Comparison of ENCODE assay signal across 18 cellular contexts in genomic region chr2:693606-694005, GRCh38. TPM values are rescaled to one million over a fixed set of nuclear protein-coding genes. Genes with fewer than 3 reads are reported as not detected.
A peak's percentile ranks its signal among the peaks of the same experiment; 100 is the strongest.
DNase-seq lines count a peak whose midpoint lies in the region; ATAC-seq and TF ChIP-seq lines count a peak whose summit lies in the region.
"Had no signal": no experiment of that assay in that cellular context is flagged by ENCODE, and none has a peak within 500 bp of the region (broad histone marks: within the 10 kb centered on the region; RNA-seq: fewer than 3 reads in every experiment).

No MANE protein-coding gene starts in this region.

- CTCF ChIA-PET in IMR-90 (lab: Yijun Ruan, JAX): no interaction called here

- no peak overlapping the region for H2BK120ac ChIP-seq in IMR-90 (ENCODE audit: low read depth, low read length)

- H3K36me3 ChIP-seq in BLaER1: no peaks in the 10 kb centered on the region
- H3K36me3 ChIP-seq in IMR-90 (ENCODE audit: control insufficient read depth, insufficient read depth, low read length): no peaks in the 10 kb centered on the region
- H3K36me3 ChIP-seq in brain microvascular endothelial cell (replicated peaks): no peaks in the 10 kb centered on the region

- H3K4me3 ChIP-seq in BLaER1: no peak overlapping the region
- no peak overlapping the region for H3K4me3 ChIP-seq in IMR-90 (ENCODE audit: insufficient read depth, low read depth, low read length)
- no peak overlapping the region for H3K4me3 ChIP-seq in brain microvascular endothelial cell (ENCODE audit: low read depth, low read length)

- H4K5ac ChIP-seq in IMR-90 (ENCODE audit: low read depth, low read length): no peak overlapping the region

- no peak overlapping the region for H2BK5ac ChIP-seq in IMR-90 (ENCODE audit: low read depth, low read length, poor library complexity, severe bottlenecking)

- DNase-seq in IMR-90: peak; percentile 53
- DNase-seq in brain microvascular endothelial cell: no peak
- peak; percentile 36 for DNase-seq in kidney glomerular epithelial cell (lab: John Stamatoyannopoulos, UW)
- no peak for DNase-seq in naive thymus-derived CD8-positive, alpha-beta T cell
- DNase-seq in NCI-H1417 treated with DMSO at 0.1 percent for 48 hours (lab: John Stamatoyannopoulos, UW): no peak
- no peak for DNase-seq in glutamatergic neuron
- DNase-seq: Caco-2, DMS79, GDM1, KG1, MM.1S, NCI-H1105, NCI-H187 treated with DMSO at 0.1 percent for 48 hours, NCI-H2171, NCI-H446 treated with DMSO at 0.1 percent for 48 hours had no signal

- no peak overlapping the region for H2BK15ac ChIP-seq in IMR-90 (ENCODE audit: low read depth, low read length)

- H3K56ac ChIP-seq in IMR-90 (ENCODE audit: extremely low read depth, insufficient read depth, low read length): no peak overlapping the region

- no peak overlapping the region for H4K91ac ChIP-seq in IMR-90 (ENCODE audit: insufficient read depth, low read depth, low read length)

- no peak overlapping the region for H4K8ac ChIP-seq in IMR-90 (ENCODE audit: low read depth in 2 of 2, low read length in 2 of 2)

- TF ChIP-seq CTCF in IMR-90 (conservative IDR thresholded peaks at IDR 0.05; ENCODE audit: low read depth, low read length) (no peak), brain microvascular endothelial cell (IDR thresholded peaks at IDR 0.05; ENCODE audit: low read depth, low read length, missing control alignments) (no peak), glutamatergic neuron (IDR thresholded peaks at IDR 0.05; ENCODE audit: partially characterized antibody, unreplicated experiment) (no peak)

- H3K14ac ChIP-seq in IMR-90 (replicated peaks; ENCODE audit: low read depth, low read length): no peak overlapping the region

- H3K9me3 ChIP-seq in BLaER1: peaks cover 15% of the 10 kb centered on the region; the same call in 1 of the 2 replicates
- H3K9me3 ChIP-seq in IMR-90 (ENCODE audit: control insufficient read depth, insufficient read depth, low read length): no peaks in the 10 kb centered on the region
- H3K9me3 ChIP-seq: Caco-2 had no signal

- H3K9me3 Mint-ChIP-seq in naive thymus-derived CD8-positive, alpha-beta T cell: peaks cover 0 to 4% (median 0%) of the 10 kb centered on the region in 9 donors
- H3K9me3 Mint-ChIP-seq in glutamatergic neuron (ENCODE audit: unreplicated experiment): no peaks in the 10 kb centered on the region

- H3K4me2 ChIP-seq in BLaER1 (peak overlapping the region; percentile 85; the same call in 1 of the 2 replicates), IMR-90 (ENCODE audit: low read depth, low read length) (no peak overlapping the region)

- H2AK5ac ChIP-seq in IMR-90 (ENCODE audit: low read depth, low read length): no peak overlapping the region

- no peak overlapping the region for H3K4ac ChIP-seq in IMR-90 (ENCODE audit: low read depth, low read length)

- no peak overlapping the region for H2AK9ac ChIP-seq in IMR-90 (replicated peaks; ENCODE audit: low read depth, low read length, poor library complexity)

- 0 out of 2 replicates have a peak overlapping the region, but pooled peaks have one; percentile 12 for H2BK20ac ChIP-seq in IMR-90 (ENCODE audit: low read depth, low read length)

- H3K4me1 Mint-ChIP-seq in naive thymus-derived CD8-positive, alpha-beta T cell: peaks cover 0 to 20% (median 2%) of the 10 kb centered on the region in 4 donors
- H3K4me1 Mint-ChIP-seq in glutamatergic neuron (ENCODE audit: low read depth, unreplicated experiment): no peaks in the 10 kb centered on the region

- no peaks in the 10 kb centered on the region for H3K36me3 Mint-ChIP-seq in naive thymus-derived CD8-positive, alpha-beta T cell
- H3K36me3 Mint-ChIP-seq in glutamatergic neuron (ENCODE audit: unreplicated experiment): no peaks in the 10 kb centered on the region

- 0 out of 2 replicates have a peak overlapping the region, but pooled peaks have one; percentile 8 for H3K18ac ChIP-seq in IMR-90 (ENCODE audit: low read depth, low read length)

- intact Hi-C loops in IMR-90 (cut with micrococcal nuclease): loop anchor here (10.0 kb wide), 1 partner anchor 361 kb away; no protein-coding TSS in a partner anchor

- no peak overlapping the region for H3K23ac ChIP-seq in IMR-90 (ENCODE audit: low read depth, low read length)

- H4K20me1 ChIP-seq in BLaER1: no peaks in the 10 kb centered on the region
- no peaks in the 10 kb centered on the region for H4K20me1 ChIP-seq in IMR-90 (ENCODE audit: insufficient read depth, low read length)

- no peaks in the 10 kb centered on the region for H3K27me3 ChIP-seq in BLaER1
- no peaks in the 10 kb centered on the region for H3K27me3 ChIP-seq in IMR-90 (ENCODE audit: control insufficient read depth, insufficient read depth, low read length)
- H3K27me3 ChIP-seq in brain microvascular endothelial cell (replicated peaks): no peaks in the 10 kb centered on the region

- no TSS peak for BruUV-seq in IMR-90 (replicated peaks; lab: Mats Ljungman, UMichigan)

- H3K4me1 ChIP-seq in BLaER1: peaks cover 70% of the 10 kb centered on the region
- peaks cover 5% of the 10 kb centered on the region for H3K4me1 ChIP-seq in IMR-90 (ENCODE audit: control insufficient read depth, insufficient read depth, low read length)

- H3K9ac ChIP-seq in BLaER1 (no peak overlapping the region), IMR-90 (ENCODE audit: low read depth, low read length) (no peak overlapping the region)

- no peak for TF ChIP-seq POLR2A in IMR-90 (IDR thresholded peaks at IDR 0.05; ENCODE audit: low read depth, low read length)

- H2AFZ ChIP-seq in IMR-90 (replicated peaks; ENCODE audit: low read length, poor library complexity): no peak overlapping the region

- no peaks in the 10 kb centered on the region for H3K9me1 ChIP-seq in IMR-90 (ENCODE audit: insufficient read depth, low read length)

- WGBS in IMR-90 (ENCODE audit: extremely low coverage in 2 of 2, insufficient read length in 1 of 2), 2 experiments: 89% methylated on average over 3 of the region's 7 CpGs; no CpG with 5 or more reads in 1 of the 2 experiments

- dilution Hi-C loops in IMR-90 (cut with HindIII; ENCODE audit: low sequenced_read_pairs, unreplicated experiment): no loop called here

- no peak overlapping the region for H3K27ac Mint-ChIP-seq in naive thymus-derived CD8-positive, alpha-beta T cell
- H3K27ac Mint-ChIP-seq in glutamatergic neuron (ENCODE audit: unreplicated experiment): no peak overlapping the region

- in situ Hi-C loops in IMR-90 (cut with MboI; ENCODE audit: low sequenced_read_pairs) (no loop called here), brain microvascular endothelial cell (cut with HindIII; ENCODE audit: low pct_ligation_motif_present, low sequenced_read_pairs) (no loop called here)

- no peak overlapping the region for H3K4me3 Mint-ChIP-seq in naive thymus-derived CD8-positive, alpha-beta T cell
- no peak overlapping the region for H3K4me3 Mint-ChIP-seq in glutamatergic neuron (ENCODE audit: unreplicated experiment)

- H3K79me1 ChIP-seq in IMR-90 (ENCODE audit: low read depth in 1 of 2, low read length in 2 of 2): no peaks in the 10 kb centered on the region

- TF ChIP-seq RAD21 in IMR-90 (IDR thresholded peaks at IDR 0.05; ENCODE audit: low read length): no peak

- H3K27ac ChIP-seq in BLaER1: no peak overlapping the region
- H3K27ac ChIP-seq in IMR-90 (ENCODE audit: insufficient read depth, low read length): no peak overlapping the region
- peak overlapping the region; percentile 6 for H3K27ac ChIP-seq in brain microvascular endothelial cell
- H3K27ac ChIP-seq: HL-60 had no signal

- ATAC-seq in IMR-90 (ENCODE audit: low read depth) (peak; percentile 43), HG03469 (IDR thresholded peaks at IDR 0.05; ENCODE audit: unreplicated experiment) (no peak)
- ATAC-seq in naive thymus-derived CD8-positive, alpha-beta T cell: no peak

- H3K27me3 Mint-ChIP-seq in naive thymus-derived CD8-positive, alpha-beta T cell: peaks cover 1 to 28% (median 12%) of the 10 kb centered on the region in 5 donors
- H3K27me3 Mint-ChIP-seq in glutamatergic neuron (ENCODE audit: unreplicated experiment): no peaks in the 10 kb centered on the region

- POLR2A ChIA-PET in IMR-90 (lab: Charles Lee; ENCODE audit: unreplicated experiment): no interaction called here
- POLR2A ChIA-PET in naive thymus-derived CD8-positive, alpha-beta T cell (lab: Charles Lee): no interaction called here

TF ChIP-seq in IMR-90, 13 proteins besides CTCF, POLR2A, EP300 and RAD21 (continues in another document):
- TF ChIP-seq SMC3 (IDR thresholded peaks at IDR 0.05; ENCODE audit: low read depth, low read length) (no peak), CEBPB (IDR thresholded peaks at IDR 0.05; ENCODE audit: low read depth, low read length) (no peak), USF2 (IDR thresholded peaks at IDR 0.05; ENCODE audit: low read depth, low read length) (no peak), NFE2L2 (IDR thresholded peaks at IDR 0.05; ENCODE audit: low read depth, low read length) (no peak), FOS (IDR thresholded peaks at IDR 0.05; ENCODE audit: low read depth, low read length) (no peak), CHD1 (IDR thresholded peaks at IDR 0.05; ENCODE audit: low read depth, low read length) (no peak), MXI1 (IDR thresholded peaks at IDR 0.05; ENCODE audit: borderline replicate concordance, low read depth, low read length) (no peak), ELK1 (IDR thresholded peaks at IDR 0.05; ENCODE audit: borderline replicate concordance, low read depth, low read length) (no peak), RFX5 (IDR thresholded peaks at IDR 0.05; ENCODE audit: low read depth, low read length) (no peak)

RNA-seq across cellular contexts. Expression of gene TMEM18, which starts 16.4 kb away (rescaled TPM):
- total RNA-seq in IMR-90 (2012; rRNA removed) (15.2 and 21.9 TPM in 2 replicates), glutamatergic neuron (ENCODE audit: unreplicated experiment) (22.0 TPM)
- 25.3 and 30.2 TPM in 2 replicates for polyA plus RNA-seq in IMR-90 (2012; rRNA removed)
- 11.8 and 21.2 TPM in 2 replicates for polyA plus RNA-seq in IMR-90 (2012; cell fraction: cytosol; rRNA removed)
- polyA plus RNA-seq in IMR-90 (2012; cell fraction: nucleus; rRNA removed; ENCODE audit: low replicate concordance): 32.2 and 46.9 TPM in 2 replicates
- 10 to 100 TPM; 40.2 to 41.4 TPM for total RNA-seq in naive thymus-derived CD8-positive, alpha-beta T cell
- 10 to 100 TPM; 22.1 to 29.8 (median 23.3) TPM for polyA plus RNA-seq in naive thymus-derived CD8-positive, alpha-beta T cell

Comparison
In these comparisons a context has a peak if more than half of its experiments do, and no peak if none do; other contexts are left out.
1. DNase-seq: peak in IMR-90 (single experiment) and kidney glomerular epithelial cell (single experiment); none in brain microvascular endothelial cell (single experiment), naive thymus-derived CD8-positive, alpha-beta T cell (0 of 10), NCI-H1417 treated with DMSO at 0.1 percent for 48 hours (single experiment) and glutamatergic neuron (single experiment).